16 cellular contexts compared by ENCODE assay signal in genomic region chr2:57180042-57180567, GRCh38.
DNase-seq lines count a peak whose midpoint lies in the region; ATAC-seq and TF ChIP-seq lines count a peak whose summit lies in the region.
"Had no signal": no experiment of that assay in that cellular context is flagged by ENCODE, and none has a peak within 500 bp of the region (broad histone marks: within the 10 kb centered on the region; RNA-seq: fewer than 3 reads in every experiment).

No MANE protein-coding gene starts in this region.

- no peaks in the 10 kb centered on the region for H3K36me3 Mint-ChIP-seq in effector memory CD8-positive, alpha-beta T cell (ENCODE audit: insufficient read depth)
- H3K36me3 Mint-ChIP-seq: activated CD4-positive, alpha-beta memory T cell treated with anti-CD3 and anti-CD28 coated beads for 36 hours; CD4-positive, CD25-positive, alpha-beta regulatory T cell had no signal

- no peak for ATAC-seq in effector memory CD8-positive, alpha-beta T cell (replicated peaks)

- H3K4me3 Mint-ChIP-seq in effector memory CD8-positive, alpha-beta T cell, result no peak overlapping the region
- H3K4me3 Mint-ChIP-seq: activated CD4-positive, alpha-beta memory T cell treated with anti-CD3 and anti-CD28 coated beads for 36 hours; CD4-positive, CD25-positive, alpha-beta regulatory T cell had no signal

- H3K4me1 Mint-ChIP-seq in effector memory CD8-positive, alpha-beta T cell (ENCODE audit: low read depth in 2 of 2), result no peaks in the 10 kb centered on the region
- H3K4me1 Mint-ChIP-seq: CD4-positive, CD25-positive, alpha-beta regulatory T cell had no signal

- DNase-seq in GM04503 (ENCODE audit: low read depth) (peak; percentile 43), RPMI7951 (ENCODE audit: low read depth) (peak; percentile 35), epithelial cell of esophagus (ENCODE audit: low read depth) (peak; percentile 69), pulmonary artery endothelial cell (ENCODE audit: low read depth, low spot score) (peak; percentile 57), substantia nigra (lab: John Stamatoyannopoulos, UW) (no peak), superior temporal gyrus (ENCODE audit: extremely low spot score) (no peak)
- DNase-seq in effector memory CD8-positive, alpha-beta T cell, result no peak
- no peak for DNase-seq in activated CD4-positive, alpha-beta T cell treated with anti-CD3 and anti-CD28 coated beads, Interleukin-2, amount 50 U/mL, for 1 hour
- DNase-seq: activated CD4-positive, alpha-beta memory T cell treated with anti-CD3 and anti-CD28 coated beads for 36 hours; CD4-positive, CD25-positive, alpha-beta regulatory T cell; GDM1; NCI-H524 treated with DMSO at 0.1 percent for 48 hours; stimulated activated CD4-positive, alpha-beta T cell treated with anti-CD3 and anti-CD28 coated beads, Interleukin-4, amount 100 ng/mL, for 24 hours; stimulated activated naive CD4-positive, alpha-beta T cell; T-helper 9 cell had no signal

- TF ChIP-seq CTCF in epithelial cell of esophagus (IDR thresholded peaks at IDR 0.05; ENCODE audit: insufficient read depth, low read depth, low read length, missing control alignments), result no peak

- no peaks in the 10 kb centered on the region for H3K27me3 Mint-ChIP-seq in effector memory CD8-positive, alpha-beta T cell
- H3K27me3 Mint-ChIP-seq: activated CD4-positive, alpha-beta memory T cell treated with anti-CD3 and anti-CD28 coated beads for 36 hours; CD4-positive, CD25-positive, alpha-beta regulatory T cell had no signal

- H3K9me3 Mint-ChIP-seq in effector memory CD8-positive, alpha-beta T cell, result peaks cover 8 to 10% of the 10 kb centered on the region in 2 donors

- no peak overlapping the region for H3K27ac Mint-ChIP-seq in effector memory CD8-positive, alpha-beta T cell
- H3K27ac Mint-ChIP-seq: activated CD4-positive, alpha-beta memory T cell treated with anti-CD3 and anti-CD28 coated beads for 36 hours; CD4-positive, CD25-positive, alpha-beta regulatory T cell had no signal

- no peak overlapping the region for H3K27ac ChIP-seq in substantia nigra (ENCODE audit: low read depth, low read length, poor library complexity, severe bottlenecking)
- H3K27ac ChIP-seq: cardiac muscle cell had no signal

- no peak overlapping the region for H3K4me3 ChIP-seq in epithelial cell of esophagus (ENCODE audit: low read length)
- H3K4me3 ChIP-seq: cardiac muscle cell had no signal

Comparison
In these comparisons a context has a peak if more than half of its experiments do, and no peak if none do; other contexts are left out.
1. DNase-seq: peak in GM04503 (single experiment), RPMI7951 (single experiment), epithelial cell of esophagus (single experiment) and pulmonary artery endothelial cell (single experiment); none in effector memory CD8-positive, alpha-beta T cell (0 of 3), activated CD4-positive, alpha-beta T cell treated with anti-CD3 and anti-CD28 coated beads, Interleukin-2, amount 50 U/mL, for 1 hour (single experiment), substantia nigra (0 of 49) and superior temporal gyrus (single experiment).